Comparison of ENCODE assay signal across 14 cellular contexts in the genomic region with DNA sequence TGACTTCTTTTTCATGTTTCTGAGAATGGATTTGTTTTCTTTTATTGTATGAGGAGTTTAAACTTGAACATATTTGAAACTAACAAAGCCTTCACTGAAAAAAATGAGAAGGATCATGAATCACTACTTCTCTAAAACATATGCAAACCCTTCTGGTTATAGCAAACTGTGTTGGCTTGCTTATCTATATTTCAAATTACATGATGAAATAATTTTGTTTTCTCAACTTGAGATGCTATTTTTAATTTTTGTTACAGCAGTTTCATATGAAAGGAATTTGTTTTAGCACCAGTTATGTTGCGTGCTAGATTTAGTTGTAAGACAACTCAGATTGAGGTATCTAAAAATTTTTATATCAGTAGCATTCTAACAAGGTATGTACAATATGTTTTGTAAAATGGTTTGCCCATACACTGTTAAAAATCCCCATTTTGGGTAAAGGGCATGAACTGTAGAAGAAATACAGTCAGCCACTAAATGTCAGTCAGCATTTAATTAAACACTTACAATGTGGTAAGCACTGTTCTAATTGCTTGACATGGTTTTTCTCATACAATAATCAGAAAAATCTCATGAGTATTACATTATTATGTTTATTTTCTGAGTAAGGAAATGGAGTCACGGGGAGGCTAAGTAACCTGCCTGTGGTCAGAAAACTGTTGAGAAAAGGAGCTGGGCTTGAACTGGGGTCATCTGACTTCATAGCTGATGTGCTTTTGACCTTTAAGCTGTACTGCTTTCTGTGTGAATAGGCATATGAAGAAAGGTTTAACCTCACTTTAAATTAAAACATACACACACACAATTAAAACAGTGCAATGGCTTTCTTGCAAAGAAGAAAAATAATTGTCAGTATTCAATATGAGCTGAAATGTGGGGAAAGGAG.
DNase-seq lines count a peak whose midpoint lies in the region; ATAC-seq and TF ChIP-seq lines count a peak whose summit lies in the region.
"Had no signal": no experiment of that assay in that cellular context is flagged by ENCODE, and none has a peak within 500 bp of the region (broad histone marks: within the 10 kb centered on the region; RNA-seq: fewer than 3 reads in every experiment).

No MANE protein-coding gene starts in this region.

- no peak overlapping the region for H2AFZ ChIP-seq in osteoblast (ENCODE audit: low read length)

- peak overlapping the region; percentile 80 for H3K4me2 ChIP-seq in osteoblast (ENCODE audit: insufficient read depth, low read length)

- peak overlapping the region; percentile 79 for H3K27ac ChIP-seq in SK-N-MC
- H3K27ac ChIP-seq in osteoblast (ENCODE audit: low read depth, low read length), result peak overlapping the region; percentile 91
- H3K27ac ChIP-seq: BLaER1 had no signal

- peak overlapping the region; percentile 26 for H3K9ac ChIP-seq in SK-N-MC (ENCODE audit: insufficient read length)
- H3K9ac ChIP-seq: BLaER1 had no signal

- no peaks in the 10 kb centered on the region for H3K9me3 ChIP-seq in SK-N-MC (ENCODE audit: low read depth, low read length)
- no peaks in the 10 kb centered on the region for H3K9me3 ChIP-seq in osteoblast (ENCODE audit: low read depth, low read length)

- no peaks in the 10 kb centered on the region for H4K20me1 ChIP-seq in osteoblast (ENCODE audit: insufficient read depth, low read length)

- H3K4me1 ChIP-seq in osteoblast (ENCODE audit: insufficient read depth, low read length), result peaks cover 49% of the 10 kb centered on the region

- no peaks in the 10 kb centered on the region for H3K27me3 Mint-ChIP-seq in activated naive CD4-positive, alpha-beta T cell treated with anti-CD3 and anti-CD28 coated beads, Interleukin-2, amount 10 ng/mL, durations not matched to agents 7 days and 5 days
- H3K27me3 Mint-ChIP-seq in activated CD4-positive, alpha-beta memory T cell treated with anti-CD3 and anti-CD28 coated beads, Interleukin-2, amount 10 ng/mL, durations not matched to agents 7 days and 5 days, result no peaks in the 10 kb centered on the region
- H3K27me3 Mint-ChIP-seq: naive B cell had no signal

- POLR2A ChIA-PET in activated CD4-positive, alpha-beta memory T cell treated with anti-CD3 and anti-CD28 coated beads, Interleukin-2, amount 10 ng/mL, durations not matched to agents 7 days and 5 days (lab: Charles Lee), result no interaction called here

- H3K4me3 ChIP-seq in SK-N-MC (peak overlapping the region; percentile 46; the same call in 1 of the 2 replicates), osteoblast (ENCODE audit: insufficient read depth, low read length) (no peak overlapping the region)
- H3K4me3 ChIP-seq: BLaER1 had no signal

- TF ChIP-seq CTCF in osteoblast (IDR thresholded peaks at IDR 0.05; ENCODE audit: extremely low read depth, low read depth, low read length) (no peak), GM13977 (IDR thresholded peaks at IDR 0.05; ENCODE audit: extremely low read depth, insufficient read depth, missing control alignments) (no peak)

- in situ Hi-C loops in GM13977 (cut with MboI; ENCODE audit: low pct_unique_long_range_greater_than_20kb, low sequenced_read_pairs, unreplicated experiment), result no loop called here

- CTCF ChIA-PET in activated naive CD4-positive, alpha-beta T cell treated with anti-CD3 and anti-CD28 coated beads, Interleukin-2, amount 10 ng/mL, durations not matched to agents 7 days and 5 days (lab: Charles Lee), result no interaction called here
- CTCF ChIA-PET in activated CD4-positive, alpha-beta memory T cell treated with anti-CD3 and anti-CD28 coated beads, Interleukin-2, amount 10 ng/mL, durations not matched to agents 7 days and 5 days (lab: Charles Lee), result no interaction called here

- no peak for ATAC-seq in HG03196 (IDR thresholded peaks at IDR 0.05; ENCODE audit: unreplicated experiment)
- ATAC-seq: PC-3 had no signal

- peaks cover 30% of the 10 kb centered on the region for H3K79me2 ChIP-seq in osteoblast (ENCODE audit: insufficient read depth, low read length)

- no peaks in the 10 kb centered on the region for H3K27me3 ChIP-seq in osteoblast (ENCODE audit: insufficient read depth, low read length)
- H3K27me3 ChIP-seq: BLaER1 had no signal

- H3K4me3 Mint-ChIP-seq in activated naive CD4-positive, alpha-beta T cell treated with anti-CD3 and anti-CD28 coated beads, Interleukin-2, amount 10 ng/mL, durations not matched to agents 7 days and 5 days, result no peak overlapping the region
- no peak overlapping the region for H3K4me3 Mint-ChIP-seq in activated CD4-positive, alpha-beta memory T cell treated with anti-CD3 and anti-CD28 coated beads, Interleukin-2, amount 10 ng/mL, durations not matched to agents 7 days and 5 days
- H3K4me3 Mint-ChIP-seq: naive B cell had no signal

- no peak overlapping the region for H3K27ac Mint-ChIP-seq in activated naive CD4-positive, alpha-beta T cell treated with anti-CD3 and anti-CD28 coated beads, Interleukin-2, amount 10 ng/mL, durations not matched to agents 7 days and 5 days
- H3K27ac Mint-ChIP-seq in activated CD4-positive, alpha-beta memory T cell treated with anti-CD3 and anti-CD28 coated beads, Interleukin-2, amount 10 ng/mL, durations not matched to agents 7 days and 5 days, result no peak overlapping the region
- H3K27ac Mint-ChIP-seq: naive B cell had no signal

- H3K4me1 Mint-ChIP-seq in activated naive CD4-positive, alpha-beta T cell treated with anti-CD3 and anti-CD28 coated beads, Interleukin-2, amount 10 ng/mL, durations not matched to agents 7 days and 5 days, result no peaks in the 10 kb centered on the region
- peaks cover 3% of the 10 kb centered on the region for H3K4me1 Mint-ChIP-seq in activated CD4-positive, alpha-beta memory T cell treated with anti-CD3 and anti-CD28 coated beads, Interleukin-2, amount 10 ng/mL, durations not matched to agents 7 days and 5 days
- H3K4me1 Mint-ChIP-seq: naive B cell had no signal

- H3K36me3 Mint-ChIP-seq in activated naive CD4-positive, alpha-beta T cell treated with anti-CD3 and anti-CD28 coated beads, Interleukin-2, amount 10 ng/mL, durations not matched to agents 7 days and 5 days, result no peaks in the 10 kb centered on the region
- no peaks in the 10 kb centered on the region for H3K36me3 Mint-ChIP-seq in activated CD4-positive, alpha-beta memory T cell treated with anti-CD3 and anti-CD28 coated beads, Interleukin-2, amount 10 ng/mL, durations not matched to agents 7 days and 5 days (ENCODE audit: low read depth)
- H3K36me3 Mint-ChIP-seq: naive B cell had no signal

- H3K36me3 ChIP-seq in SK-N-MC (ENCODE audit: insufficient read depth, low read length) (no peaks in the 10 kb centered on the region), osteoblast (ENCODE audit: insufficient read depth, low read length) (no peaks in the 10 kb centered on the region)

- H3K9me3 Mint-ChIP-seq in activated naive CD4-positive, alpha-beta T cell treated with anti-CD3 and anti-CD28 coated beads, Interleukin-2, amount 10 ng/mL, durations not matched to agents 7 days and 5 days, result no peaks in the 10 kb centered on the region
- H3K9me3 Mint-ChIP-seq in activated CD4-positive, alpha-beta memory T cell treated with anti-CD3 and anti-CD28 coated beads, Interleukin-2, amount 10 ng/mL, durations not matched to agents 7 days and 5 days, result no peaks in the 10 kb centered on the region
- H3K9me3 Mint-ChIP-seq: naive B cell had no signal

- DNase-seq in EL, result peak; percentile 29
- no peak for DNase-seq in SK-N-MC (ENCODE audit: low read depth, low spot score)
- peak; percentile 61 for DNase-seq in fibroblast of peridontal ligament (ENCODE audit: extremely low read depth)
- DNase-seq in osteoblast (ENCODE audit: insufficient read length, low spot score, missing footprints), result no peak
- DNase-seq in activated naive CD4-positive, alpha-beta T cell treated with anti-CD3 and anti-CD28 coated beads, Interleukin-2, amount 10 ng/mL, durations not matched to agents 7 days and 5 days, result no peak
- no peak for DNase-seq in activated CD4-positive, alpha-beta memory T cell treated with anti-CD3 and anti-CD28 coated beads, Interleukin-2, amount 10 ng/mL, durations not matched to agents 7 days and 5 days
- no peak for DNase-seq in GM13977 (ENCODE audit: low spot score)
- DNase-seq: activated CD8-positive, alpha-beta memory T cell treated with anti-CD3 and anti-CD28 coated beads, Interleukin-2, amount 50 U/mL, for 48 hours; Kasumi-1; naive B cell; NCI-H2171 treated with DMSO at 0.1 percent for 48 hours; PC-3 had no signal

Comparison
In these comparisons a context has a peak if more than half of its experiments do, and no peak if none do; other contexts are left out.
1. DNase-seq: peak in EL (single experiment) and fibroblast of peridontal ligament (single experiment); none in SK-N-MC (single experiment), osteoblast (single experiment), activated naive CD4-positive, alpha-beta T cell treated with anti-CD3 and anti-CD28 coated beads, Interleukin-2, amount 10 ng/mL, durations not matched to agents 7 days and 5 days (single experiment), activated CD4-positive, alpha-beta memory T cell treated with anti-CD3 and anti-CD28 coated beads, Interleukin-2, amount 10 ng/mL, durations not matched to agents 7 days and 5 days (single experiment) and GM13977 (single experiment).